In genomic region chr6:145118224-145118623, GRCh38 we compare ENCODE assay signal across 2 cellular contexts.
TF ChIP-seq lines count a peak whose summit lies in the region.

No MANE protein-coding gene starts in this region.

TF ChIP-seq in HepG2, 621 proteins besides CTCF, POLR2A, EP300 and RAD21 (continued from another document):
- TF ChIP-seq ZNF496 (CRISPR knock-in tag; IDR thresholded peaks at IDR 0.05; ENCODE audit: insufficient replicate concordance), result no peak
- TF ChIP-seq, protein P1, sequence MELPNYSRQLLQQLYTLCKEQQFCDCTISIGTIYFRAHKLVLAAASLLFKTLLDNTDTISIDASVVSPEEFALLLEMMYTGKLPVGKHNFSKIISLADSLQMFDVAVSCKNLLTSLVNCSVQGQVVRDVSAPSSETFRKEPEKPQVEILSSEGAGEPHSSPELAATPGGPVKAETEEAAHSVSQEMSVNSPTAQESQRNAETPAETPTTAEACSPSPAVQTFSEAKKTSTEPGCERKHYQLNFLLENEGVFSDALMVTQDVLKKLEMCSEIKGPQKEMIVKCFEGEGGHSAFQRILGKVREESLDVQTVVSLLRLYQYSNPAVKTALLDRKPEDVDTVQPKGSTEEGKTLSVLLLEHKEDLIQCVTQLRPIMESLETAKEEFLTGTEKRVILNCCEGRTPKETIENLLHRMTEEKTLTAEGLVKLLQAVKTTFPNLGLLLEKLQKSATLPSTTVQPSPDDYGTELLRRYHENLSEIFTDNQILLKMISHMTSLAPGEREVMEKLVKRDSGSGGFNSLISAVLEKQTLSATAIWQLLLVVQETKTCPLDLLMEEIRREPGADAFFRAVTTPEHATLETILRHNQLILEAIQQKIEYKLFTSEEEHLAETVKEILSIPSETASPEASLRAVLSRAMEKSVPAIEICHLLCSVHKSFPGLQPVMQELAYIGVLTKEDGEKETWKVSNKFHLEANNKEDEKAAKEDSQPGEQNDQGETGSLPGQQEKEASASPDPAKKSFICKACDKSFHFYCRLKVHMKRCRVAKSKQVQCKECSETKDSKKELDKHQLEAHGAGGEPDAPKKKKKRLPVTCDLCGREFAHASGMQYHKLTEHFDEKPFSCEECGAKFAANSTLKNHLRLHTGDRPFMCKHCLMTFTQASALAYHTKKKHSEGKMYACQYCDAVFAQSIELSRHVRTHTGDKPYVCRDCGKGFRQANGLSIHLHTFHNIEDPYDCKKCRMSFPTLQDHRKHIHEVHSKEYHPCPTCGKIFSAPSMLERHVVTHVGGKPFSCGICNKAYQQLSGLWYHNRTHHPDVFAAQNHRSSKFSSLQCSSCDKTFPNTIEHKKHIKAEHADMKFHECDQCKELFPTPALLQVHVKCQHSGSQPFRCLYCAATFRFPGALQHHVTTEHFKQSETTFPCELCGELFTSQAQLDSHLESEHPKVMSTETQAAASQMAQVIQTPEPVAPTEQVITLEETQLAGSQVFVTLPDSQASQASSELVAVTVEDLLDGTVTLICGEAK (IDR thresholded peaks at IDR 0.05), result no peak
- TF ChIP-seq, protein P1 (CRISPR knock-in tag; IDR thresholded peaks at IDR 0.05), result peak; percentile 58; the same call in 1 of the 2 replicates
TF ChIP-seq in HepG2: peak in this region for 1.

TF ChIP-seq in K562, 482 proteins besides CTCF, POLR2A, EP300 and RAD21:
- no peak for TF ChIP-seq RERE (CRISPR knock-in tag; IDR thresholded peaks at IDR 0.05; ENCODE audit: borderline replicate concordance)
- TF ChIP-seq, protein P1 (IDR thresholded peaks at IDR 0.05), result 0 out of 2 replicates have a peak, but pooled peaks have one; percentile 52
- TF ChIP-seq, protein P1 (CRISPR knock-in tag; IDR thresholded peaks at IDR 0.05), result no peak
